ENCODE assay signal across 8 cellular contexts in the genomic region with DNA sequence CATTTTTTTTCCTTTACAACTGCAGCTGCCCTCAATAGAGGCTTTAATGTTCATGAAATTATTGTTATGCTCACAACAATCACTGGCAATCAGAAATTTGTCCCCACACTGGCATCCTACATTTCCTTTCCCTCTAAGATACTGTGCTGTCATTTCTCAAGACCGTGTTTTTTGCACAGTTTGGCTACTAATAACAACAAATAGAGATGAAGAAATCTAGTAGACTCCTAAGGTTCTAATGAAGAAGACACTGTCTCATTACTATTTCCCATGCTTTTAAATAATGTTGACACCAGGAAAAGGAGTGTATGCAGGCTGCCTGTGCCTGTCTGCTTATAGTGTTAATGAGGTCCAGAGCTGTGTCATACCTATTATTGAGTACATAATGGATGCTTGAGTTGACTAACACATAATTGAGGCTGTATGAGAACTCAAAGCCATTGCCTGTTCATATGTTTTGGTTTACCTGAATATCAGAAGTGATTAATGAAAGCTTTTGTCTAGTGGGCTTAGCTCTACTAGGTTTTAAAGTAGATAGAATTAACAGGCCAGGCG. TPM values are rescaled to one million over a fixed set of nuclear protein-coding genes. Genes with fewer than 3 reads are reported as not detected.
DNase-seq lines count a peak whose midpoint lies in the region; ATAC-seq, FAIRE-seq and TF ChIP-seq lines count a peak whose summit lies in the region.

No MANE protein-coding gene starts in this region.

- dilution Hi-C loops in endothelial cell of umbilical vein (cut with MboI; ENCODE audit: extremely low pct_ligation_motif_present, low sequenced_read_pairs) = no loop called here

- ATAC-seq in Panc1 (no peak), HG03108 (IDR thresholded peaks at IDR 0.05; ENCODE audit: unreplicated experiment) (no peak), GM21825 (IDR thresholded peaks at IDR 0.05; ENCODE audit: unreplicated experiment) (no peak), HG03521 (IDR thresholded peaks at IDR 0.05; ENCODE audit: unreplicated experiment) (no peak)

- BruUV-seq in Panc1 (replicated peaks; lab: Mats Ljungman, UMichigan) (no TSS peak), endothelial cell of umbilical vein (replicated peaks; lab: Mats Ljungman, UMichigan) (no TSS peak)

- peak overlapping the region; percentile 96 for H3K27ac ChIP-seq in Panc1 (ENCODE audit: low read length)
- peak overlapping the region; percentile 93 for H3K27ac ChIP-seq in endothelial cell of umbilical vein (ENCODE audit: insufficient read depth, low read depth, low read length)

- TF ChIP-seq CTCF in GM12865 (IDR thresholded peaks at IDR 0.05; ENCODE audit: insufficient read depth, low read depth, low read length, missing control alignments) (no peak), Panc1 (IDR thresholded peaks at IDR 0.05) (no peak), endothelial cell of umbilical vein (IDR thresholded peaks at IDR 0.05; ENCODE audit: extremely low read depth in 1 of 2, insufficient read depth in 1 of 2, low read depth in 1 of 2, low read length in 2 of 2) (no peak)

- H3K27me3 ChIP-seq in Panc1 (ENCODE audit: control insufficient read depth, insufficient read depth, low read length) = no peaks in the 10 kb centered on the region
- no peaks in the 10 kb centered on the region for H3K27me3 ChIP-seq in endothelial cell of umbilical vein (ENCODE audit: control insufficient read depth in 2 of 2, insufficient read depth in 2 of 2, low read length in 2 of 2)

- H2AFZ ChIP-seq in endothelial cell of umbilical vein (ENCODE audit: low read depth, low read length) = no peak overlapping the region

- peaks cover 3% of the 10 kb centered on the region for H4K20me1 ChIP-seq in endothelial cell of umbilical vein (replicated peaks; ENCODE audit: control insufficient read depth, extremely low read depth, insufficient read depth, low read length)

- TF ChIP-seq POLR2A in endothelial cell of umbilical vein (IDR thresholded peaks at IDR 0.05; ENCODE audit: low read depth, low read length) = no peak
- no peak for TF ChIP-seq POLR2A in erythroblast (IDR thresholded peaks at IDR 0.05; ENCODE audit: low read length)

- no peaks in the 10 kb centered on the region for H3K9me1 ChIP-seq in endothelial cell of umbilical vein (replicated peaks; ENCODE audit: control insufficient read depth, extremely low read depth, insufficient read depth, low read length)

- no peak for FAIRE-seq in endothelial cell of umbilical vein (lab: Jason Lieb, UNC)

- POLR2A ChIA-PET in Panc1 (lab: Charles Lee) (interaction anchor here (0.7 kb wide), 1 partner anchor 183 kb away, joined by 5 read pairs; no protein-coding TSS in a partner anchor), endothelial cell of umbilical vein (lab: Charles Lee) (no interaction called here)

- CTCF ChIA-PET in Panc1 (lab: Charles Lee) (no interaction called here), endothelial cell of umbilical vein (lab: Charles Lee) (interaction anchor here (1.3 to 3.8 kb wide), 3 partner anchors 64 to 533 kb away, joined by 3 to 23 read pairs (median 13); a partner anchor contains a TSS)

- H3K9me3 ChIP-seq in Panc1 (ENCODE audit: control insufficient read depth, insufficient read depth, low read depth, low read length) = no peaks in the 10 kb centered on the region
- no peaks in the 10 kb centered on the region for H3K9me3 ChIP-seq in endothelial cell of umbilical vein (replicated peaks; ENCODE audit: control insufficient read depth, insufficient read depth, low read length)

- H3K4me1 ChIP-seq in Panc1 (ENCODE audit: control insufficient read depth, insufficient read depth, low read length) = peaks cover 10% of the 10 kb centered on the region
- H3K4me1 ChIP-seq in endothelial cell of umbilical vein (ENCODE audit: control insufficient read depth, extremely low read depth, insufficient read depth, low read length) = peaks cover 32% of the 10 kb centered on the region

- H3K4me3 ChIP-seq in GM12865 (ENCODE audit: low read depth, low read length) (peak overlapping the region; percentile 75), Panc1 (ENCODE audit: low read depth in 2 of 2, low read length in 2 of 2) (peak overlapping the region; percentile 67 to 75), endothelial cell of umbilical vein (replicated peaks in 1 of 3; ENCODE audit: insufficient read depth in 1 of 3, low read depth in 1 of 3, low read length in 3 of 3) (peak overlapping the region in 1 of 3 experiments; percentile 74), skeletal muscle cell (ENCODE audit: low read depth, low read length) (peak overlapping the region; percentile 95)

- intact Hi-C loops in Panc1 (cut with micrococcal nuclease; ENCODE audit: unreplicated experiment) (loop anchor here (10.0 kb wide), 1 partner anchor 466 kb away; no protein-coding TSS in a partner anchor), endothelial cell of umbilical vein (cut with micrococcal nuclease) (loop anchor here (1.0 kb wide), 1 partner anchor 130 kb away; no protein-coding TSS in a partner anchor)

- H3K9ac ChIP-seq in endothelial cell of umbilical vein (replicated peaks; ENCODE audit: extremely low read depth, insufficient read depth, low read length) = peak overlapping the region; percentile 95

- in situ Hi-C loops in Panc1 (cut with HindIII; ENCODE audit: low pct_unique_long_range_greater_than_20kb, low sequenced_read_pairs) = no loop called here

- DNase-seq in GM12865 (ENCODE audit: low read depth) (peak; percentile 13), Panc1 (ENCODE audit: low read depth, low spot score) (no peak), endothelial cell of umbilical vein (ENCODE audit: low read depth, low spot score) (no peak), skeletal muscle cell (ENCODE audit: low read depth) (no peak), erythroblast (lab: John Stamatoyannopoulos, UW) (no peak)

- H3K36me3 ChIP-seq in Panc1 (ENCODE audit: control insufficient read depth, insufficient read depth, low read length) (peaks cover 4% of the 10 kb centered on the region), endothelial cell of umbilical vein (ENCODE audit: control insufficient read depth in 2 of 2, extremely low read depth in 1 of 2, insufficient read depth in 2 of 2, low read length in 2 of 2) (peaks cover 2 to 6% of the 10 kb centered on the region in 2 experiments)

- peaks cover 34% of the 10 kb centered on the region for H3K79me2 ChIP-seq in endothelial cell of umbilical vein (ENCODE audit: control insufficient read depth, insufficient read depth, low read length)

- H3K4me2 ChIP-seq in endothelial cell of umbilical vein (ENCODE audit: insufficient read depth, low read length) = peak overlapping the region; percentile 79

TF ChIP-seq in endothelial cell of umbilical vein, 7 proteins besides CTCF, POLR2A, EP300 and RAD21:
- TF ChIP-seq, protein P1, sequence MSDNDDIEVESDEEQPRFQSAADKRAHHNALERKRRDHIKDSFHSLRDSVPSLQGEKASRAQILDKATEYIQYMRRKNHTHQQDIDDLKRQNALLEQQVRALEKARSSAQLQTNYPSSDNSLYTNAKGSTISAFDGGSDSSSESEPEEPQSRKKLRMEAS (IDR thresholded peaks at IDR 0.05; ENCODE audit: insufficient read depth, insufficient read length) = no peak
- TF ChIP-seq POLR2AphosphoS5 (IDR thresholded peaks at IDR 0.05; ENCODE audit: insufficient read depth, low read depth, low read length) = no peak
- no peak for TF ChIP-seq MYC (IDR thresholded peaks at IDR 0.05; ENCODE audit: low read depth, low read length)
- no peak for TF ChIP-seq EZH2 (IDR thresholded peaks at IDR 0.05; ENCODE audit: borderline replicate concordance, low read depth, low read length, severe bottlenecking)
- TF ChIP-seq GATA2 (IDR thresholded peaks at IDR 0.05; ENCODE audit: insufficient read depth, insufficient read length, low read depth, low read length) = no peak
- TF ChIP-seq JUN (IDR thresholded peaks at IDR 0.05; ENCODE audit: borderline replicate concordance, insufficient read depth, insufficient read length, low read depth) = no peak
- TF ChIP-seq FOS (IDR thresholded peaks at IDR 0.05; ENCODE audit: borderline replicate concordance, insufficient read depth, low read length) = no peak

RNA-seq across cellular contexts. Expression of a gene that starts 1.5 kb away (rescaled TPM):
- 89.7 TPM for total RNA-seq in Panc1 (2021; ENCODE audit: unreplicated experiment)
- 35.9 TPM for polyA plus RNA-seq in Panc1 (2012; ENCODE audit: insufficient read length)
- total RNA-seq in endothelial cell of umbilical vein = 103 and 107 TPM in 2 replicates
- 22.1 and 40.3 TPM in 2 replicates for polyA plus RNA-seq in endothelial cell of umbilical vein
- 56.1 and 58.8 TPM in 2 replicates for polyA plus RNA-seq in endothelial cell of umbilical vein (2011; cell fraction: cytosol; rRNA removed)
- 40.2 and 59.3 TPM in 2 replicates for polyA plus RNA-seq in endothelial cell of umbilical vein (2011; cell fraction: nucleus; rRNA removed)
- 72.9 and 86.1 TPM in 2 replicates for polyA plus RNA-seq in endothelial cell of umbilical vein (2012)
- 53.4 and 56.3 TPM in 2 replicates for polyA minus RNA-seq in endothelial cell of umbilical vein
- 43.3 TPM for polyA minus RNA-seq in endothelial cell of umbilical vein (2011; cell fraction: cytosol; rRNA and poly(A)+ RNA removed)
- 41.4 and 57.4 TPM in 2 replicates for polyA minus RNA-seq in endothelial cell of umbilical vein (2011; cell fraction: nucleus; rRNA and poly(A)+ RNA removed)
